1 cellular context compared by ENCODE assay signal in the genomic region with DNA sequence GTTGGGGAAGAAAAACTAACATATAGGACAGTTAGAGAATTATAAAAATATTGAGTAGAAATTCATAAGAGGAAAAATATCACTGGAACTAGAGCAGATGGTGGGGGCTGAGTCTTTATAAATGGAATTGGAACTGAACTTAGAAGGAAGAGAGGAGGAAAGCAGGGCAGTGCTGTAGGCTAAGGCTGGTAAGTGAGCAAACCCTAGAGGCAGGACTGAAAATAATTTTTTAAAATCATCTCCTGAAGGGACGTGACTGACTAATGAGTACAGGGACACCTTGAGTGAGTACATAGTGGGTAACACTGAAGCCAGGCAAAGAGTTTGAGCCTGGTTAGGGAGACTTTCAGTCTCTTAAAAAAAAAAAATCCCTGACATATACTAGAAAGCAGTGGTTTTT.
TF ChIP-seq lines count a peak whose summit lies in the region.

No MANE protein-coding gene starts in this region.

TF ChIP-seq in A549, 52 proteins besides CTCF, POLR2A, EP300 and RAD21 (continued from another document):
- no peak for TF ChIP-seq FOSB (CRISPR knock-in tag; IDR thresholded peaks at IDR 0.05)
